22 cellular contexts compared by ENCODE assay signal in genomic region chr12:51115516-51115915, GRCh38.
"Had no signal": no experiment of that assay in that cellular context is flagged by ENCODE, and none has a peak within 500 bp of the region (broad histone marks: within the 10 kb centered on the region; RNA-seq: fewer than 3 reads in every experiment).

No MANE protein-coding gene starts in this region.

- H3K4me3 Mint-ChIP-seq: IgD-negative memory B cell had no signal

- H3K4me3 ChIP-seq: K562, SJSA1 had no signal

- DNase-seq: Kasumi-1, MM.1S, NCI-H1092 treated with DMSO at 0.1 percent for 48 hours, NCI-H1436, NCI-H187, NCI-H2029, NCI-H2081 treated with DMSO at 0.1 percent for 48 hours, NCI-H2171, NCI-H226, NCI-H446, NCI-H510A, NCI-H524 treated with DMSO at 0.1 percent for 48 hours, NCI-H69, NCI-H774, Right ventricle myocardium superior, RPMI8226, SIG-M5, SK-N-SH had no signal

- FAIRE-seq: K562, RCC 7860 had no signal

- H3K27ac Mint-ChIP-seq: IgD-negative memory B cell had no signal

- H3K27me3 Mint-ChIP-seq: IgD-negative memory B cell had no signal

- H3K9me3 Mint-ChIP-seq: IgD-negative memory B cell had no signal

- ATAC-seq: K562 had no signal
